8 cellular contexts compared by ENCODE assay signal in the genomic region with DNA sequence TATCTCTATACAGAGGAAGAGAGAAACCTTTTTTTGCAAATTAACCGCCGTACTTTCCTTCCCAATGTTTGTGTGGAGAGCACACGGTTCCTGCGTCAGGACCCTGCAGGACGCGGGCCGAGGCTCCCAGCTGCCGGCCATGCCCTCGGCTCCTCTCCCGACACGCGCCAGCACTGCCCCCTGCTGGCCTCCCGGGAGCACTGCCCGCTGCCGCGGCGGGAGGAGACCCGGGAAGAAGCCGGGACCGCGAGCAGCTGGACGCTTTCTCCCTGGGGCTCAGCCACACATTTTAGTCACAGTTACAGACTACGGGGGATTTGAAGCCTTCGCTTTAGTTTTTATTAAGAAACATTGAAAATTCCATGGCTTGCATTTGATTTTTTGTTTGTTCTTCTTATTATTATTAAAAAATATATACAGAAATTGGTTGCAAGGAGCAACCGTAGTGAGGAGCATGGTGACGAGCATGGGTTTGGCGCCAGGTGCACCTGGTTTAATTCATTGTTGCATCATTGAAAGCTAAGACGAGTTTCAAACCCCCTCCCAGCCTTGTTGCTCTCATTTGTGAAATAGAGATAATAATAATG.
DNase-seq lines count a peak whose midpoint lies in the region; ATAC-seq and TF ChIP-seq lines count a peak whose summit lies in the region.

No MANE protein-coding gene starts in this region.

- no peaks in the 10 kb centered on the region for H3K9me3 ChIP-seq in PC-9 (ENCODE audit: insufficient read depth, low read depth)

- H2AFZ ChIP-seq in PC-9: no peak overlapping the region

- no peaks in the 10 kb centered on the region for H3F3A ChIP-seq in PC-9 (ENCODE audit: insufficient read depth, low read depth)

- peak; percentile 20 for DNase-seq in DMS114 treated with DMSO at 0.1 percent for 48 hours (lab: John Stamatoyannopoulos, UW; ENCODE audit: unreplicated experiment)
- peak; percentile 62 for DNase-seq in HuH-7 (ENCODE audit: low spot score)
- DNase-seq in PC-9: peak in 1 of 2 experiments; percentile 20
- peak; percentile 36 for DNase-seq in activated gamma-delta T cell (lab: John Stamatoyannopoulos, UW)
- peak; percentile 79 for DNase-seq in Right ventricle myocardium inferior (ENCODE audit: missing footprints)
- peak; percentile 45 to 97 (median 82) for DNase-seq in posterior cingulate gyrus

- H3K36me3 ChIP-seq in PC-9 (ENCODE audit: low read depth): no peaks in the 10 kb centered on the region

- intact Hi-C loops in PC-9 (cut with micrococcal nuclease; ENCODE audit: unreplicated experiment): no loop called here
- intact Hi-C loops in Right ventricle myocardium inferior (cut with DNase I): no loop called here
- intact Hi-C loops in posterior cingulate gyrus (cut with DNase I): loop anchor here (2.0 to 5.0 kb wide), 3 partner anchors 439 to 650 kb away; no protein-coding TSS in a partner anchor

- ATAC-seq in GM21390 (IDR thresholded peaks at IDR 0.05; ENCODE audit: unreplicated experiment) (peak; percentile 95), Right ventricle myocardium inferior (peak; percentile 95), HG02840 (IDR thresholded peaks at IDR 0.05; ENCODE audit: low FRiP score, unreplicated experiment) (no peak)

- no peaks in the 10 kb centered on the region for H3K79me2 ChIP-seq in PC-9 (ENCODE audit: low read depth)

- H3K9me2 ChIP-seq in PC-9 (ENCODE audit: insufficient read depth): no peaks in the 10 kb centered on the region

- no peaks in the 10 kb centered on the region for H3K4me1 ChIP-seq in PC-9 (replicated peaks; ENCODE audit: insufficient read depth)

- no peak overlapping the region for H3K4me2 ChIP-seq in PC-9

- peak; percentile 76 for TF ChIP-seq CTCF in PC-9 (conservative IDR thresholded peaks at IDR 0.05)

- no TSS peak for BruUV-seq in PC-9 (replicated peaks; lab: Mats Ljungman, UMichigan)

- no peak overlapping the region for H3K4me3 ChIP-seq in PC-9

- POLR2A ChIA-PET in PC-9 (lab: Charles Lee; ENCODE audit: unreplicated experiment): no interaction called here

- no peaks in the 10 kb centered on the region for H4K20me1 ChIP-seq in PC-9 (ENCODE audit: insufficient read depth)

- H3K27ac ChIP-seq in PC-9: no peak overlapping the region

- peaks cover 49% of the 10 kb centered on the region for H3K27me3 ChIP-seq in PC-9 (ENCODE audit: insufficient read depth, low read depth)

- CTCF ChIA-PET in PC-9 (lab: Charles Lee): interaction anchor here (0.6 kb wide), 1 partner anchor 833 kb away, joined by 7 read pairs; no protein-coding TSS in a partner anchor
